In genomic region chr6:139374357-139375238, GRCh38 we compare ENCODE assay signal across 1 cellular context.
TF ChIP-seq lines count a peak whose summit lies in the region.

A gene with protein sequence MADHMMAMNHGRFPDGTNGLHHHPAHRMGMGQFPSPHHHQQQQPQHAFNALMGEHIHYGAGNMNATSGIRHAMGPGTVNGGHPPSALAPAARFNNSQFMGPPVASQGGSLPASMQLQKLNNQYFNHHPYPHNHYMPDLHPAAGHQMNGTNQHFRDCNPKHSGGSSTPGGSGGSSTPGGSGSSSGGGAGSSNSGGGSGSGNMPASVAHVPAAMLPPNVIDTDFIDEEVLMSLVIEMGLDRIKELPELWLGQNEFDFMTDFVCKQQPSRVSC (minus strand): TSS chr6:139374648. CDS start chr6:139373944, 704 bp downstream.

TF ChIP-seq in HepG2, 621 proteins besides CTCF, POLR2A, EP300 and RAD21 (continued from another document and continues in another):
- TF ChIP-seq HMG20A (CRISPR knock-in tag; IDR thresholded peaks at IDR 0.05; ENCODE audit: borderline replicate concordance) (peak; percentile 34; the same call in 1 of the 2 replicates), ZNF549 (CRISPR knock-in tag; IDR thresholded peaks at IDR 0.05) (0 out of 2 replicates have a peak, but pooled peaks have one; percentile 77), ZNF337 (CRISPR knock-in tag; IDR thresholded peaks at IDR 0.05; ENCODE audit: borderline replicate concordance, low read depth) (peak; percentile 95; the same call in 1 of the 2 replicates), CCDC6 (CRISPR knock-in tag; IDR thresholded peaks at IDR 0.05) (peak; percentile 94), ATAD3A (CRISPR knock-in tag; IDR thresholded peaks at IDR 0.05) (no peak), HNRNPK (IDR thresholded peaks at IDR 0.05; ENCODE audit: low read depth, low read length, poor library complexity, severe bottlenecking) (no peak), U2AF1 (optimal IDR thresholded peaks at IDR 0.05; ENCODE audit: low read depth, low read length) (peak; percentile 93), ZNF260 (CRISPR knock-in tag; IDR thresholded peaks at IDR 0.05; ENCODE audit: borderline replicate concordance, low read depth) (no peak), PRDM10 (CRISPR knock-in tag; IDR thresholded peaks at IDR 0.05; ENCODE audit: low read depth) (peak; percentile 86), DR1 (CRISPR knock-in tag; IDR thresholded peaks at IDR 0.05) (peak; percentile 100), SMYD3 (CRISPR knock-in tag; IDR thresholded peaks at IDR 0.05) (peak; percentile 97), ZNF569 (CRISPR knock-in tag; IDR thresholded peaks at IDR 0.05; ENCODE audit: borderline replicate concordance) (no peak; the same call in 1 of the 2 replicates), MATR3 (CRISPR knock-in tag; IDR thresholded peaks at IDR 0.05) (no peak), ZNF33B (CRISPR knock-in tag; IDR thresholded peaks at IDR 0.05) (peak; percentile 94; the same call in 1 of the 2 replicates), ZNF367 (CRISPR knock-in tag; IDR thresholded peaks at IDR 0.05; ENCODE audit: borderline replicate concordance) (peak; percentile 74; the same call in 1 of the 2 replicates), FOXK2 (IDR thresholded peaks at IDR 0.05) (no peak), ZNF644 (CRISPR knock-in tag; IDR thresholded peaks at IDR 0.05; ENCODE audit: low read depth) (0 out of 2 replicates have a peak, but pooled peaks have one; percentile 41), SIN3A (IDR thresholded peaks at IDR 0.05; ENCODE audit: borderline replicate concordance, low read depth, low read length) (peak; percentile 97), HOMEZ (CRISPR knock-in tag; IDR thresholded peaks at IDR 0.05; ENCODE audit: low read depth) (peak; percentile 81; the same call in 1 of the 2 replicates), NFAT5 (CRISPR knock-in tag; IDR thresholded peaks at IDR 0.05) (peak; percentile 62; the same call in 1 of the 2 replicates), SAFB2 (CRISPR knock-in tag; IDR thresholded peaks at IDR 0.05; ENCODE audit: borderline replicate concordance, low read depth) (peak; percentile 87), ZNF383 (CRISPR knock-in tag; IDR thresholded peaks at IDR 0.05; ENCODE audit: borderline replicate concordance) (no peak), SMAD9 (CRISPR knock-in tag; IDR thresholded peaks at IDR 0.05) (peak; percentile 94), NONO (IDR thresholded peaks at IDR 0.05) (no peak), NONO (CRISPR knock-in tag; conservative IDR thresholded peaks at IDR 0.05) (peak; percentile 97), ZFP36 (IDR thresholded peaks at IDR 0.05; ENCODE audit: borderline replicate concordance, low read depth, low read length, partially characterized antibody) (no peak), ELK4 (CRISPR knock-in tag; IDR thresholded peaks at IDR 0.05; ENCODE audit: borderline replicate concordance) (0 out of 2 replicates have a peak, but pooled peaks have one; percentile 10), ZNF44 (CRISPR knock-in tag; IDR thresholded peaks at IDR 0.05) (peak; percentile 98; the same call in 1 of the 2 replicates), KMT2A (CRISPR knock-in tag; IDR thresholded peaks at IDR 0.05) (peak; percentile 97), ZNF512 (CRISPR knock-in tag; IDR thresholded peaks at IDR 0.05) (no peak), AGO2 (optimal IDR thresholded peaks at IDR 0.05; ENCODE audit: low read depth, low read length) (peak; percentile 92), MTF2 (CRISPR knock-in tag; IDR thresholded peaks at IDR 0.05; ENCODE audit: borderline replicate concordance) (0 out of 2 replicates have a peak, but pooled peaks have one; percentile 65), MAFG (CRISPR knock-in tag; IDR thresholded peaks at IDR 0.05) (no peak), ZNF331 (CRISPR knock-in tag; IDR thresholded peaks at IDR 0.05) (peak; percentile 97), ZNF530 (CRISPR knock-in tag; IDR thresholded peaks at IDR 0.05; ENCODE audit: low read depth) (0 out of 2 replicates have a peak, but pooled peaks have one; percentile 80), ZNF703 (CRISPR knock-in tag; IDR thresholded peaks at IDR 0.05; ENCODE audit: borderline replicate concordance) (peak; percentile 30; the same call in 1 of the 2 replicates), ZNF615 (CRISPR knock-in tag; IDR thresholded peaks at IDR 0.05; ENCODE audit: borderline replicate concordance) (peak; percentile 97; the same call in 1 of the 2 replicates), ZNF441 (CRISPR knock-in tag; IDR thresholded peaks at IDR 0.05; ENCODE audit: borderline replicate concordance) (peak; percentile 85; the same call in 1 of the 2 replicates), ZFP37 (CRISPR knock-in tag; IDR thresholded peaks at IDR 0.05; ENCODE audit: borderline replicate concordance) (peak; percentile 74), HOXA5 (CRISPR knock-in tag; IDR thresholded peaks at IDR 0.05) (peak; percentile 97), GPN1 (CRISPR knock-in tag; IDR thresholded peaks at IDR 0.05; ENCODE audit: borderline replicate concordance) (0 out of 2 replicates have a peak, but pooled peaks have one; percentile 50)
- TF ChIP-seq, protein P1, sequence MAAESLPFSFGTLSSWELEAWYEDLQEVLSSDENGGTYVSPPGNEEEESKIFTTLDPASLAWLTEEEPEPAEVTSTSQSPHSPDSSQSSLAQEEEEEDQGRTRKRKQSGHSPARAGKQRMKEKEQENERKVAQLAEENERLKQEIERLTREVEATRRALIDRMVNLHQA (CRISPR knock-in tag; IDR thresholded peaks at IDR 0.05) = no peak; the same call in 1 of the 2 replicates
- TF ChIP-seq, protein P2, sequence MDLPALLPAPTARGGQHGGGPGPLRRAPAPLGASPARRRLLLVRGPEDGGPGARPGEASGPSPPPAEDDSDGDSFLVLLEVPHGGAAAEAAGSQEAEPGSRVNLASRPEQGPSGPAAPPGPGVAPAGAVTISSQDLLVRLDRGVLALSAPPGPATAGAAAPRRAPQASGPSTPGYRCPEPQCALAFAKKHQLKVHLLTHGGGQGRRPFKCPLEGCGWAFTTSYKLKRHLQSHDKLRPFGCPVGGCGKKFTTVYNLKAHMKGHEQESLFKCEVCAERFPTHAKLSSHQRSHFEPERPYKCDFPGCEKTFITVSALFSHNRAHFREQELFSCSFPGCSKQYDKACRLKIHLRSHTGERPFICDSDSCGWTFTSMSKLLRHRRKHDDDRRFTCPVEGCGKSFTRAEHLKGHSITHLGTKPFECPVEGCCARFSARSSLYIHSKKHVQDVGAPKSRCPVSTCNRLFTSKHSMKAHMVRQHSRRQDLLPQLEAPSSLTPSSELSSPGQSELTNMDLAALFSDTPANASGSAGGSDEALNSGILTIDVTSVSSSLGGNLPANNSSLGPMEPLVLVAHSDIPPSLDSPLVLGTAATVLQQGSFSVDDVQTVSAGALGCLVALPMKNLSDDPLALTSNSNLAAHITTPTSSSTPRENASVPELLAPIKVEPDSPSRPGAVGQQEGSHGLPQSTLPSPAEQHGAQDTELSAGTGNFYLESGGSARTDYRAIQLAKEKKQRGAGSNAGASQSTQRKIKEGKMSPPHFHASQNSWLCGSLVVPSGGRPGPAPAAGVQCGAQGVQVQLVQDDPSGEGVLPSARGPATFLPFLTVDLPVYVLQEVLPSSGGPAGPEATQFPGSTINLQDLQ (CRISPR knock-in tag; IDR thresholded peaks at IDR 0.05) = no peak
- TF ChIP-seq, protein P3, sequence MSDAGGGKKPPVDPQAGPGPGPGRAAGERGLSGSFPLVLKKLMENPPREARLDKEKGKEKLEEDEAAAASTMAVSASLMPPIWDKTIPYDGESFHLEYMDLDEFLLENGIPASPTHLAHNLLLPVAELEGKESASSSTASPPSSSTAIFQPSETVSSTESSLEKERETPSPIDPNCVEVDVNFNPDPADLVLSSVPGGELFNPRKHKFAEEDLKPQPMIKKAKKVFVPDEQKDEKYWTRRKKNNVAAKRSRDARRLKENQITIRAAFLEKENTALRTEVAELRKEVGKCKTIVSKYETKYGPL (CRISPR knock-in tag; IDR thresholded peaks at IDR 0.05) = peak; percentile 81
